14 cellular contexts compared by ENCODE assay signal in the genomic region with DNA sequence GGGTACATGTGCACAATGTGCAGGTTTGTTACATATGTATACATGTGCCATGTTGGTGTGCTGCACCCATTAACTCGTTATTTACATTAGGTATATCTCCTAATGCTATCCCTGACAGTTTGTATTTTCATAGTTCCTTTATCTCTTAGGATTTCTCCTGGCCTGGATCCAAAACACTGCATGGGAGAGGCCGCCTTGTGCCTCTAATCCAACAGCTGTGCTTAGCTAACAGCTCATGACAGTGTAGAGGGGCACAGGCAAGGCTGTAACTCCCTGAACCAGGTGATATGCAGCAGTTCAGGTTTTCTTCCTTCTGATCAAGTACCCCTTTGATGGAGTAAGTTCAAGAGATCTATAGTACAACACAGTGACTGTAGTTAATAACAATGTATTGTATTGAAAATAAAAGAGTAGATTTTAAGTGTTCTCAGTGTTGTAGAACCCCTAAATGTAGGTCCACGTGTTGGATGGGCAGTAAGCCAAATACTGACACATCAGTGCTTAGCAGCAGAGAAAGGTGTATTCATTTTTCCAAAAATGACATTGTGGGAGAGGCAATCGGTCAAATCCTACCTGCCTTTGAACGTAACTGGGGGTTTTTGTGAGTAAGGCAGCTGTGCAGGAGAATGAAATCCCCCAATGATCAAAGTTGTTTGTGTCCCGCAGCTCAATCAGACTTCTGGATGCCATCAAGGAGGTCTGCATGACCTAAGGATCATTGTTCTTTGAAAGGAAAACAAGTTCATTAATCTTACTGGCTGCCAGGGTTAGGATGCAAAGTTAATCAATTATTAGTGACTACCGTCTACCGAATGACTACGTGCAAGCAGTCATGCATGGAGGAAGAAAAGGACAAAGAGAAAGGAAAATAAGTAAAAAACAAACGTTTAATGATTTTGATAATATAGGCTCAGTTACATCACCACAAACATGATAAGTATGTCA.
DNase-seq lines count a peak whose midpoint lies in the region; ATAC-seq and TF ChIP-seq lines count a peak whose summit lies in the region.
"Had no signal": no experiment of that assay in that cellular context is flagged by ENCODE, and none has a peak within 500 bp of the region (broad histone marks: within the 10 kb centered on the region; RNA-seq: fewer than 3 reads in every experiment).

No MANE protein-coding gene starts in this region.

- H3K36me3 ChIP-seq in IMR-90 (ENCODE audit: control insufficient read depth, insufficient read depth, low read length) = peaks cover 6% of the 10 kb centered on the region
- H3K36me3 ChIP-seq in body of pancreas (replicated peaks in 1 of 2; ENCODE audit: insufficient read depth in 1 of 2, low read depth in 2 of 2) = no peaks in the 10 kb centered on the region

- intact Hi-C loops in IMR-90 (cut with micrococcal nuclease) = loop anchor here (5.0 kb wide), 1 partner anchor 353 kb away; a partner anchor contains a TSS
- intact Hi-C loops in body of pancreas (cut with DNase I) = loop anchor here (10.0 kb wide), 2 partner anchors 245 to 665 kb away; no protein-coding TSS in a partner anchor

- ATAC-seq in IMR-90 (ENCODE audit: low read depth) (no peak), GM19351 (IDR thresholded peaks at IDR 0.05; ENCODE audit: unreplicated experiment) (no peak), body of pancreas (no peak)
- ATAC-seq: GM12878, right cardiac atrium had no signal

- peaks cover 45% of the 10 kb centered on the region for H3K4me1 Mint-ChIP-seq in endothelial cell (ENCODE audit: unreplicated experiment)
- peaks cover 77% of the 10 kb centered on the region for H3K4me1 Mint-ChIP-seq in nephron progenitor cell

- no peak overlapping the region for H2AK9ac ChIP-seq in IMR-90 (replicated peaks; ENCODE audit: low read depth, low read length, poor library complexity)

- H4K91ac ChIP-seq in IMR-90 (ENCODE audit: insufficient read depth, low read depth, low read length) = no peak overlapping the region

- H3K4me3 Mint-ChIP-seq in endothelial cell (ENCODE audit: unreplicated experiment) = peak overlapping the region; percentile 15
- H3K4me3 Mint-ChIP-seq in nephron progenitor cell = peak overlapping the region; percentile 39
- H3K4me3 Mint-ChIP-seq: activated B cell treated with CpG ODN at 0.5 μM for 24 hours; CD8-positive, alpha-beta memory T cell had no signal

- POLR2A ChIA-PET in IMR-90 (lab: Charles Lee; ENCODE audit: unreplicated experiment) = interaction anchor here (0.6 kb wide), 1 partner anchor 246 kb away, joined by 3 read pairs; no protein-coding TSS in a partner anchor

- CTCF ChIA-PET in IMR-90 (lab: Yijun Ruan, JAX) = no interaction called here

- H3K4me3 ChIP-seq in IMR-90 (ENCODE audit: insufficient read depth, low read depth, low read length) (no peak overlapping the region), body of pancreas (no peak overlapping the region)
- H3K4me3 ChIP-seq: GM12878 had no signal

- peaks cover 10 to 24% of the 10 kb centered on the region in 2 experiments; a peak in 3 of 4 replicates for H3K79me1 ChIP-seq in IMR-90 (ENCODE audit: low read depth in 1 of 2, low read length in 2 of 2)

- H2BK15ac ChIP-seq in IMR-90 (ENCODE audit: low read depth, low read length) = no peak overlapping the region

- 69% methylated on average over 2 of the region's 10 CpGs; no CpG with 5 or more reads in 1 of the 2 experiments for WGBS in IMR-90 (ENCODE audit: extremely low coverage in 2 of 2, insufficient read length in 1 of 2), 2 experiments
- WGBS in body of pancreas, 2 donors = 49 to 53% methylated on average over 10 of the region's 10 CpGs

- H3K56ac ChIP-seq in IMR-90 (ENCODE audit: extremely low read depth, insufficient read depth, low read length) = no peak overlapping the region

- no peaks in the 10 kb centered on the region for H3K9me3 Mint-ChIP-seq in endothelial cell (ENCODE audit: unreplicated experiment)
- peaks cover 4% of the 10 kb centered on the region for H3K9me3 Mint-ChIP-seq in nephron progenitor cell
- H3K9me3 Mint-ChIP-seq: activated B cell treated with CpG ODN at 0.5 μM for 24 hours; CD8-positive, alpha-beta memory T cell had no signal

- no peak overlapping the region for H2BK20ac ChIP-seq in IMR-90 (ENCODE audit: low read depth, low read length)

- no peak overlapping the region for H2BK5ac ChIP-seq in IMR-90 (ENCODE audit: low read depth, low read length, poor library complexity, severe bottlenecking)

- H3K4me1 ChIP-seq in IMR-90 (ENCODE audit: control insufficient read depth, insufficient read depth, low read length) (peaks cover 2% of the 10 kb centered on the region; the same call in 1 of the 2 replicates), body of pancreas (peaks cover 21% of the 10 kb centered on the region)

- TF ChIP-seq RAD21 in IMR-90 (IDR thresholded peaks at IDR 0.05; ENCODE audit: low read length) = no peak

- H3K27me3 ChIP-seq in IMR-90 (ENCODE audit: control insufficient read depth, insufficient read depth, low read length) (no peaks in the 10 kb centered on the region), body of pancreas (no peaks in the 10 kb centered on the region)

- H3K4me2 ChIP-seq in IMR-90 (ENCODE audit: low read depth, low read length) = no peak overlapping the region

- no peak overlapping the region for H3K18ac ChIP-seq in IMR-90 (ENCODE audit: low read depth, low read length)

- dilution Hi-C loops in IMR-90 (cut with HindIII; ENCODE audit: low sequenced_read_pairs, unreplicated experiment) = no loop called here

- no peak overlapping the region for H3K4ac ChIP-seq in IMR-90 (ENCODE audit: low read depth, low read length)

- H3K27ac ChIP-seq in IMR-90 (ENCODE audit: insufficient read depth, low read length) = no peak overlapping the region
- peak overlapping the region in 2 of 4 donors; percentile 14 to 37 for H3K27ac ChIP-seq in body of pancreas

- H4K8ac ChIP-seq in IMR-90 (ENCODE audit: low read depth in 2 of 2, low read length in 2 of 2) = no peak overlapping the region

- peaks cover 7% of the 10 kb centered on the region for H3K36me3 Mint-ChIP-seq in endothelial cell (ENCODE audit: low read depth, unreplicated experiment)
- peaks cover 28% of the 10 kb centered on the region for H3K36me3 Mint-ChIP-seq in nephron progenitor cell (ENCODE audit: low read depth)

- H2AK5ac ChIP-seq in IMR-90 (ENCODE audit: low read depth, low read length) = no peak overlapping the region

- peaks cover 5% of the 10 kb centered on the region for H3K27me3 Mint-ChIP-seq in endothelial cell (ENCODE audit: unreplicated experiment)
- H3K27me3 Mint-ChIP-seq in nephron progenitor cell (ENCODE audit: low read depth, poor library complexity) = no peaks in the 10 kb centered on the region
- H3K27me3 Mint-ChIP-seq: activated B cell treated with CpG ODN at 0.5 μM for 24 hours; CD8-positive, alpha-beta memory T cell had no signal

- H4K5ac ChIP-seq in IMR-90 (ENCODE audit: low read depth, low read length) = no peak overlapping the region

- in situ Hi-C loops in IMR-90 (cut with MboI; ENCODE audit: low sequenced_read_pairs) = loop anchor here (10.0 to 25.0 kb wide), 4 partner anchors 65 to 923 kb away; a partner anchor contains a TSS

- no peaks in the 10 kb centered on the region for H3K9me1 ChIP-seq in IMR-90 (ENCODE audit: insufficient read depth, low read length)

- BruUV-seq in IMR-90 (replicated peaks; lab: Mats Ljungman, UMichigan) = no TSS peak

- H2AFZ ChIP-seq in IMR-90 (replicated peaks; ENCODE audit: low read length, poor library complexity) = no peak overlapping the region

- no peak overlapping the region for H2BK120ac ChIP-seq in IMR-90 (ENCODE audit: low read depth, low read length)

- H3K27ac Mint-ChIP-seq in endothelial cell (ENCODE audit: unreplicated experiment) (peak overlapping the region; percentile 55), nephron progenitor cell (peak overlapping the region; percentile 79)
- H3K27ac Mint-ChIP-seq: activated B cell treated with CpG ODN at 0.5 μM for 24 hours had no signal

- peak; percentile 29 for DNase-seq in IMR-90
- peak; percentile 82 for DNase-seq in NCI-H345 (lab: John Stamatoyannopoulos, UW)
- no peak for DNase-seq in endothelial cell (ENCODE audit: low spot score)
- DNase-seq in nephron progenitor cell = no peak
- no peak for DNase-seq in cerebellum (ENCODE audit: low spot score)
- DNase-seq in body of pancreas = no peak
- DNase-seq: activated B cell treated with CpG ODN at 0.5 μM for 24 hours; anterior cingulate cortex; CD8-positive, alpha-beta memory T cell; NCI-H226; right cardiac atrium; SHP77 treated with DMSO at 0.1 percent for 48 hours had no signal

- peaks cover 3% of the 10 kb centered on the region; the same call in 1 of the 2 replicates for H4K20me1 ChIP-seq in IMR-90 (ENCODE audit: insufficient read depth, low read length)

- H3K14ac ChIP-seq in IMR-90 (replicated peaks; ENCODE audit: low read depth, low read length) = no peak overlapping the region

- H3K23ac ChIP-seq in IMR-90 (ENCODE audit: low read depth, low read length) = no peak overlapping the region

- H3K9me3 ChIP-seq in IMR-90 (ENCODE audit: control insufficient read depth, insufficient read depth, low read length) = no peaks in the 10 kb centered on the region
- H3K9me3 ChIP-seq in body of pancreas = no peaks in the 10 kb centered on the region

- TF ChIP-seq CTCF in IMR-90 (conservative IDR thresholded peaks at IDR 0.05; ENCODE audit: low read depth, low read length) (no peak), endothelial cell (IDR thresholded peaks at IDR 0.05; ENCODE audit: unreplicated experiment) (no peak), nephron progenitor cell (IDR thresholded peaks at IDR 0.05) (no peak), body of pancreas (IDR thresholded peaks at IDR 0.05) (no peak)

- TF ChIP-seq POLR2A in IMR-90 (IDR thresholded peaks at IDR 0.05; ENCODE audit: low read depth, low read length) = no peak
- TF ChIP-seq POLR2A in body of pancreas (IDR thresholded peaks at IDR 0.05) = no peak

- no peak overlapping the region for H3K9ac ChIP-seq in IMR-90 (ENCODE audit: low read depth, low read length)

TF ChIP-seq in IMR-90, 13 proteins besides CTCF, POLR2A, EP300 and RAD21:
- TF ChIP-seq CEBPB (IDR thresholded peaks at IDR 0.05; ENCODE audit: low read depth, low read length) = no peak

Comparison
In these comparisons a context has a peak if more than half of its experiments do, and no peak if none do; other contexts are left out.
1. DNase-seq: peak in IMR-90 (single experiment) and NCI-H345 (single experiment); none in endothelial cell (single experiment), nephron progenitor cell (single experiment), cerebellum (single experiment) and body of pancreas (0 of 4).